ENCODE assay signal across 15 cellular contexts in the genomic region with DNA sequence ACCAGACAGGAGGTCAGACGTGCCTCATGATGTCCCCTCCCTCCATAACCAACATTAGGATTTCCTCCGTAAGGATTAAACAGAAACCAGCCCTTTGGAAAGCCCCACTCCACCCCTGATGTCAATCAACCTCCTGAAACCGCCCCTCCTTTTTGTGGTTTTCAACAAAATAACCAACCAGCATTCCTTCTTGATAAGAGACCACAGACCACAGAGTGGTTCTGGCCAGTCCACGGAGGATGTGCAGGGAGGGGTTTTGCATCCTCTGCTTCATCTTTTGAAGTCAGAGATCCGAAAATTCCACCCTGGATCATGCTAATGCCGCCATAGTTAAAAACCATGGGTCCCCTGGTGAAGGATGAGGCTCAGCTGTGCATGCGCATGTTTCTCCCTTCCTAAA.
A peak's percentile ranks its signal among the peaks of the same experiment; 100 is the strongest.
DNase-seq lines count a peak whose midpoint lies in the region; ATAC-seq and TF ChIP-seq lines count a peak whose summit lies in the region.
"Had no signal": no experiment of that assay in that cellular context is flagged by ENCODE, and none has a peak within 500 bp of the region (broad histone marks: within the 10 kb centered on the region; RNA-seq: fewer than 3 reads in every experiment).

No MANE protein-coding gene starts in this region.

- H2BK15ac ChIP-seq in IMR-90 (ENCODE audit: low read depth, low read length): no peak overlapping the region

- H3K79me1 ChIP-seq in IMR-90 (ENCODE audit: low read depth in 1 of 2, low read length in 2 of 2): no peaks in the 10 kb centered on the region

- H3K27me3 Mint-ChIP-seq in activated CD8-positive, alpha-beta T cell treated with anti-CD3 and anti-CD28 coated beads, Interleukin-2, amount 10 ng/mL, durations not matched to agents 7 days and 5 days (ENCODE audit: low read depth): peaks cover 60% of the 10 kb centered on the region
- peaks cover 51 to 55% (median 53%) of the 10 kb centered on the region in 3 donors for H3K27me3 Mint-ChIP-seq in naive B cell

- no peak overlapping the region for H3K9ac ChIP-seq in IMR-90 (ENCODE audit: low read depth, low read length)

- TF ChIP-seq POLR2A in IMR-90 (IDR thresholded peaks at IDR 0.05; ENCODE audit: low read depth, low read length): no peak

- peak overlapping the region; percentile 1 for H3K4me3 Mint-ChIP-seq in activated CD8-positive, alpha-beta T cell treated with anti-CD3 and anti-CD28 coated beads, Interleukin-2, amount 10 ng/mL, durations not matched to agents 7 days and 5 days
- H3K4me3 Mint-ChIP-seq in naive B cell: peak overlapping the region in 3 of 8 donors; percentile 4 to 40 (median 12)
- H3K4me3 Mint-ChIP-seq: neural crest cell had no signal

- no peak overlapping the region for H2AK9ac ChIP-seq in IMR-90 (replicated peaks; ENCODE audit: low read depth, low read length, poor library complexity)

- no peak overlapping the region for H3K56ac ChIP-seq in IMR-90 (ENCODE audit: extremely low read depth, insufficient read depth, low read length)

- no peak overlapping the region for H2AK5ac ChIP-seq in IMR-90 (ENCODE audit: low read depth, low read length)

- H3K4me2 ChIP-seq in IMR-90 (ENCODE audit: low read depth, low read length): peak overlapping the region; percentile 4; the same call in 1 of the 2 replicates

- no peak overlapping the region for H2BK120ac ChIP-seq in IMR-90 (ENCODE audit: low read depth, low read length)

- H3K4ac ChIP-seq in IMR-90 (ENCODE audit: low read depth, low read length): no peak overlapping the region

- H3K27ac Mint-ChIP-seq in activated CD8-positive, alpha-beta T cell treated with anti-CD3 and anti-CD28 coated beads, Interleukin-2, amount 10 ng/mL, durations not matched to agents 7 days and 5 days: no peak overlapping the region
- peak overlapping the region in 1 of 6 donors; percentile 17 for H3K27ac Mint-ChIP-seq in naive B cell

- H3K36me3 ChIP-seq in IMR-90 (ENCODE audit: control insufficient read depth, insufficient read depth, low read length): no peaks in the 10 kb centered on the region
- H3K36me3 ChIP-seq: gastroesophageal sphincter, tibial artery had no signal

- in situ Hi-C loops in IMR-90 (cut with MboI; ENCODE audit: low sequenced_read_pairs): no loop called here

- no peak overlapping the region for H2BK5ac ChIP-seq in IMR-90 (ENCODE audit: low read depth, low read length, poor library complexity, severe bottlenecking)

- no peak overlapping the region for H3K27ac ChIP-seq in IMR-90 (ENCODE audit: insufficient read depth, low read length)
- H3K27ac ChIP-seq: gastroesophageal sphincter, tibial artery had no signal

- H4K91ac ChIP-seq in IMR-90 (ENCODE audit: insufficient read depth, low read depth, low read length): no peak overlapping the region

- H3K4me3 ChIP-seq in IMR-90 (ENCODE audit: insufficient read depth, low read depth, low read length): no peak overlapping the region
- H3K4me3 ChIP-seq: gastroesophageal sphincter, tibial artery had no signal

- peaks cover 16% of the 10 kb centered on the region for H3K4me1 Mint-ChIP-seq in activated CD8-positive, alpha-beta T cell treated with anti-CD3 and anti-CD28 coated beads, Interleukin-2, amount 10 ng/mL, durations not matched to agents 7 days and 5 days (ENCODE audit: low read depth)
- H3K4me1 Mint-ChIP-seq in naive B cell: peaks cover 15 to 26% (median 21%) of the 10 kb centered on the region in 3 donors
- H3K4me1 Mint-ChIP-seq: neural crest cell had no signal

- POLR2A ChIA-PET in IMR-90 (lab: Charles Lee; ENCODE audit: unreplicated experiment): no interaction called here
- POLR2A ChIA-PET in activated CD8-positive, alpha-beta T cell treated with anti-CD3 and anti-CD28 coated beads, Interleukin-2, amount 10 ng/mL, durations not matched to agents 7 days and 5 days (lab: Charles Lee): no interaction called here

- no peaks in the 10 kb centered on the region for H3K9me3 ChIP-seq in IMR-90 (ENCODE audit: control insufficient read depth, insufficient read depth, low read length)
- H3K9me3 ChIP-seq: tibial artery had no signal

- no peak overlapping the region for H4K8ac ChIP-seq in IMR-90 (ENCODE audit: low read depth in 2 of 2, low read length in 2 of 2)

- H3K9me1 ChIP-seq in IMR-90 (ENCODE audit: insufficient read depth, low read length): no peaks in the 10 kb centered on the region

- H4K5ac ChIP-seq in IMR-90 (ENCODE audit: low read depth, low read length): no peak overlapping the region

- H3K23ac ChIP-seq in IMR-90 (ENCODE audit: low read depth, low read length): no peak overlapping the region

- H2AFZ ChIP-seq in IMR-90 (replicated peaks; ENCODE audit: low read length, poor library complexity): no peak overlapping the region

- no TSS peak for BruUV-seq in IMR-90 (replicated peaks; lab: Mats Ljungman, UMichigan)

- CTCF ChIA-PET in IMR-90 (lab: Yijun Ruan, JAX): no interaction called here
- CTCF ChIA-PET in activated CD8-positive, alpha-beta T cell treated with anti-CD3 and anti-CD28 coated beads, Interleukin-2, amount 10 ng/mL, durations not matched to agents 7 days and 5 days (lab: Charles Lee): interaction anchor here (1.0 to 5.0 kb wide), 2 partner anchors 169 to 382 kb away, joined by 3 to 24 read pairs; no protein-coding TSS in a partner anchor

- no peak overlapping the region for H2BK20ac ChIP-seq in IMR-90 (ENCODE audit: low read depth, low read length)

- no peak for TF ChIP-seq CTCF in IMR-90 (conservative IDR thresholded peaks at IDR 0.05; ENCODE audit: low read depth, low read length)

- no CpG with 5 or more reads among the region's 7 CpGs for WGBS in IMR-90 (ENCODE audit: extremely low coverage in 2 of 2, insufficient read length in 1 of 2), 2 experiments

- no peaks in the 10 kb centered on the region for H3K4me1 ChIP-seq in IMR-90 (ENCODE audit: control insufficient read depth, insufficient read depth, low read length)
- H3K4me1 ChIP-seq: gastroesophageal sphincter, tibial artery had no signal

- dilution Hi-C loops in IMR-90 (cut with HindIII; ENCODE audit: low sequenced_read_pairs, unreplicated experiment): no loop called here

- TF ChIP-seq RAD21 in IMR-90 (IDR thresholded peaks at IDR 0.05; ENCODE audit: low read length): no peak

- intact Hi-C loops in IMR-90 (cut with micrococcal nuclease): no loop called here

- peaks cover 4% of the 10 kb centered on the region for H3K27me3 ChIP-seq in IMR-90 (ENCODE audit: control insufficient read depth, insufficient read depth, low read length)
- H3K27me3 ChIP-seq: gastroesophageal sphincter, tibial artery had no signal

- DNase-seq in IMR-90 (peak; percentile 55), naive B cell (no peak), SHP77 (lab: John Stamatoyannopoulos, UW) (no peak)
- peak; percentile 31 for DNase-seq in activated CD8-positive, alpha-beta T cell treated with anti-CD3 and anti-CD28 coated beads, Interleukin-2, amount 10 ng/mL, durations not matched to agents 7 days and 5 days
- DNase-seq: anterior cingulate cortex; NK-92 treated with Interleukin-12 subunit alpha and Interleukin-12 subunit beta, amount 100 ng/mL, for 24 hours; stimulated activated CD4-positive, alpha-beta T cell treated with anti-CD3 and anti-CD28 coated beads, Interleukin-4, amount 100 ng/mL, for 24 hours; tibial artery had no signal

- no peak overlapping the region for H3K18ac ChIP-seq in IMR-90 (ENCODE audit: low read depth, low read length)

- H4K20me1 ChIP-seq in IMR-90 (ENCODE audit: insufficient read depth, low read length): no peaks in the 10 kb centered on the region

- H3K36me3 Mint-ChIP-seq in activated CD8-positive, alpha-beta T cell treated with anti-CD3 and anti-CD28 coated beads, Interleukin-2, amount 10 ng/mL, durations not matched to agents 7 days and 5 days (ENCODE audit: low read depth): no peaks in the 10 kb centered on the region
- peaks cover 4 to 8% of the 10 kb centered on the region in 2 donors for H3K36me3 Mint-ChIP-seq in naive B cell

- peak; percentile 43 for ATAC-seq in GM18508 (IDR thresholded peaks at IDR 0.05; ENCODE audit: insufficient read depth, unreplicated experiment)
- no peak for ATAC-seq in IMR-90 (ENCODE audit: low read depth)
- ATAC-seq in activated CD8-positive, alpha-beta T cell treated with anti-CD3 and anti-CD28 coated beads, Interleukin-2, amount 10 ng/mL, durations not matched to agents 7 days and 5 days: peak; percentile 42
- ATAC-seq in naive B cell (ENCODE audit: low read depth in 2 of 2): peak; percentile 46 to 47
- no peak for ATAC-seq in GM21528 (IDR thresholded peaks at IDR 0.05; ENCODE audit: low FRiP score, unreplicated experiment)
- no peak for ATAC-seq in GM21825 (IDR thresholded peaks at IDR 0.05; ENCODE audit: unreplicated experiment)
- no peak for ATAC-seq in GM19455 (IDR thresholded peaks at IDR 0.05; ENCODE audit: unreplicated experiment)
- ATAC-seq: gastroesophageal sphincter, HCT116 had no signal

- no peak overlapping the region for H3K14ac ChIP-seq in IMR-90 (replicated peaks; ENCODE audit: low read depth, low read length)

- H3K9me3 Mint-ChIP-seq in activated CD8-positive, alpha-beta T cell treated with anti-CD3 and anti-CD28 coated beads, Interleukin-2, amount 10 ng/mL, durations not matched to agents 7 days and 5 days (ENCODE audit: insufficient read depth): no peaks in the 10 kb centered on the region
- H3K9me3 Mint-ChIP-seq in naive B cell: peaks cover 0 to 11% (median 7%) of the 10 kb centered on the region in 7 donors
- H3K9me3 Mint-ChIP-seq: neural crest cell had no signal

TF ChIP-seq in IMR-90, 13 proteins besides CTCF, POLR2A, EP300 and RAD21:
- TF ChIP-seq NFE2L2 (IDR thresholded peaks at IDR 0.05; ENCODE audit: low read depth, low read length): no peak

Comparison
In these comparisons a context has a peak if more than half of its experiments do, and no peak if none do; other contexts are left out.
1. ATAC-seq: peak in GM18508 (single experiment), activated CD8-positive, alpha-beta T cell treated with anti-CD3 and anti-CD28 coated beads, Interleukin-2, amount 10 ng/mL, durations not matched to agents 7 days and 5 days (single experiment) and naive B cell (2 of 2); none in IMR-90 (single experiment), GM21528 (single experiment), GM21825 (single experiment) and GM19455 (single experiment).
2. DNase-seq: peak in IMR-90 (single experiment) and activated CD8-positive, alpha-beta T cell treated with anti-CD3 and anti-CD28 coated beads, Interleukin-2, amount 10 ng/mL, durations not matched to agents 7 days and 5 days (single experiment); none in naive B cell (single experiment) and SHP77 (0 of 2).